8 cellular contexts compared by ENCODE assay signal in the genomic region with DNA sequence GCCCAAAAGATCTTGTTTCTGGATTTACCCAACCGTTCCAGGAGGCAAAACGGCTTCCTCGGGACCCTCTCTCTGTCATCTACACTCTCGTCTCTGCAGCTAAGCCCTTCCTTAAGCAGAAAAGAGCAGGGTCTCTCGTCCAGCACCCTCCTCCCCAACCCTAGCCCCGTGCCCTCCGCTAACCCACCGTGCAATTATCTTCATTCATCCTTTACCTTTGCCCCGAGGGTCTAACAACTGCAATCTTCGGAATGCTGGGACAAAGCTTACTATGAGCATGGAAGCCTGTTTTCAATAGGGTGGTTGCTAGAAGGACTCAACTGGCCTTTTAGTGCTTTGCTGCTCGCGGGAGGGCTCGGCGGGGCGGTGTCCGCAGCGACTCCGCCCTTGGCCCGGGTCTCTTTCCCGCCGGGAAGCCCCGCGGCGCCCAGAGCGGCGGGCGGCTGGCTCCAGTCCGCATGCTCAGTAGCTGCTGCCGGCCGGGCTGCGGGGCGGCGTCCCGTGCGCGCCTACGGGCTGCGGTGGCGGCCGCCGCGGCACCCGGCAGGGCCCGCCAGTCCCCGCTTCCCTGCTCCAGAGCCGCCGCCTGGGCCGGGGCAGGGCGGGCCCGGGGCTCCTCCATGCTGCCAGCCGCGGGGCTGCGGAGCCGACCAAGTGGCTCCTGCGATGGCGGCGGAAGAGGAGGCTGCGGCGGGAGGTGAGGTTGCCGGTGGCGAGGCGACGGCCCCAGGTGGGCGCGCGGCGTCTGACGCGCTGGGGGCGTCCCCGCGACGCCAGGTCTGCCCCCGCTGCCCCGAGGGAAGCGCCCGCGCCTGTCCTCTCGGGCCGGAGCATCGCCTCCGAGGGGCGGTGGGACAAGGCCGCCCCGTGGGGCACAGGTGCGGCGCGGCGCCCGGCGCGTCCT. TPM values are rescaled to one million over a fixed set of nuclear protein-coding genes. Genes with fewer than 3 reads are reported as not detected.
A peak's percentile ranks its signal among the peaks of the same experiment; 100 is the strongest.
DNase-seq lines count a peak whose midpoint lies in the region; FAIRE-seq and TF ChIP-seq lines count a peak whose summit lies in the region.

A gene with protein sequence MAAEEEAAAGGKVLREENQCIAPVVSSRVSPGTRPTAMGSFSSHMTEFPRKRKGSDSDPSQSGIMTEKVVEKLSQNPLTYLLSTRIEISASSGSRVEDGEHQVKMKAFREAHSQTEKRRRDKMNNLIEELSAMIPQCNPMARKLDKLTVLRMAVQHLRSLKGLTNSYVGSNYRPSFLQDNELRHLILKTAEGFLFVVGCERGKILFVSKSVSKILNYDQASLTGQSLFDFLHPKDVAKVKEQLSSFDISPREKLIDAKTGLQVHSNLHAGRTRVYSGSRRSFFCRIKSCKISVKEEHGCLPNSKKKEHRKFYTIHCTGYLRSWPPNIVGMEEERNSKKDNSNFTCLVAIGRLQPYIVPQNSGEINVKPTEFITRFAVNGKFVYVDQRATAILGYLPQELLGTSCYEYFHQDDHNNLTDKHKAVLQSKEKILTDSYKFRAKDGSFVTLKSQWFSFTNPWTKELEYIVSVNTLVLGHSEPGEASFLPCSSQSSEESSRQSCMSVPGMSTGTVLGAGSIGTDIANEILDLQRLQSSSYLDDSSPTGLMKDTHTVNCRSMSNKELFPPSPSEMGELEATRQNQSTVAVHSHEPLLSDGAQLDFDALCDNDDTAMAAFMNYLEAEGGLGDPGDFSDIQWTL (plus strand): TSS at position 430 of the 904 bp plus-strand sequence. CDS start 237 bp downstream, at position 667.

- H3K4me1 ChIP-seq in breast epithelium (no peaks in the 10 kb centered on the region), keratinocyte (ENCODE audit: control insufficient read depth, extremely low read depth, insufficient read depth, low read length) (peaks cover 56% of the 10 kb centered on the region)

- peak within 1 kb of the TSS; percentile 91 for H3K9ac ChIP-seq in keratinocyte (ENCODE audit: control insufficient read depth, extremely low read depth, insufficient read depth, low read length)

- peaks cover 42% of the 10 kb centered on the region for H3K79me2 ChIP-seq in keratinocyte (ENCODE audit: control insufficient read depth, insufficient read depth, low read length)

- H2AFZ ChIP-seq in keratinocyte (ENCODE audit: control insufficient read depth, low read length): peak within 1 kb of the TSS; percentile 72

- dilution Hi-C loops in keratinocyte (cut with MboI; ENCODE audit: extremely low pct_ligation_motif_present, low sequenced_read_pairs): no loop called here

- H3K27me3 ChIP-seq in GM06990 (replicated peaks; ENCODE audit: control insufficient read depth, insufficient read depth, low read length) (no peaks in the 10 kb centered on the region), breast epithelium (no peaks in the 10 kb centered on the region), keratinocyte (ENCODE audit: control insufficient read depth, extremely low read depth, insufficient read depth, low read length) (no peaks in the 10 kb centered on the region)

- no peaks in the 10 kb centered on the region for H3K9me1 ChIP-seq in keratinocyte (ENCODE audit: control insufficient read depth, extremely low read depth, insufficient read depth, low read length)

- H3K27ac ChIP-seq in breast epithelium (no peak within 1 kb of the TSS), keratinocyte (ENCODE audit: control insufficient read depth, insufficient read depth, low read length) (peak within 1 kb of the TSS; percentile 97)

- TF ChIP-seq POLR2A in breast epithelium (IDR thresholded peaks at IDR 0.05): no peak

- no peaks in the 10 kb centered on the region for H4K20me1 ChIP-seq in keratinocyte (ENCODE audit: control insufficient read depth, extremely low read depth, insufficient read depth, low read length)

- intact Hi-C loops in breast epithelium (cut with DNase I; ENCODE audit: low total_unique reads): no loop called here

- DNase-seq in GM06990 (ENCODE audit: extremely low read depth, insufficient read length) (peak; percentile 81), H4 (ENCODE audit: low spot score) (no peak), LNCaP clone FGC (ENCODE audit: low read depth) (no peak), T-helper 2 cell (peak; percentile 7 to 75 (median 11)), breast epithelium (ENCODE audit: low spot score in 2 of 2) (no peak), keratinocyte (ENCODE audit: low read depth, low spot score) (no peak), HPDE6-E6E7 (ENCODE audit: extremely low spot score) (no peak)
- DNase-seq in stimulated activated CD4-positive, alpha-beta T cell treated with anti-CD3 and anti-CD28 coated beads, Interleukin-2, amount 100 ng/mL, for 24 hours: peak; percentile 31 to 61

- peak within 1 kb of the TSS; percentile 86 for H3K4me3 ChIP-seq in GM06990 (replicated peaks; ENCODE audit: low read depth, low read length)
- H3K4me3 ChIP-seq in LNCaP clone FGC (ENCODE audit: low read depth, low read length): peak within 1 kb of the TSS; percentile 51
- H3K4me3 ChIP-seq in breast epithelium: peak within 1 kb of the TSS; percentile 62 to 76 (median 68)
- H3K4me3 ChIP-seq in keratinocyte (ENCODE audit: control insufficient read depth in 2 of 3, extremely low read depth in 1 of 3, insufficient read depth in 2 of 3, low read depth in 1 of 3, low read length in 3 of 3): peak within 1 kb of the TSS; percentile 65 to 87 (median 84)

- TF ChIP-seq CTCF in GM06990 (IDR thresholded peaks at IDR 0.05; ENCODE audit: insufficient read depth, low read length, poor library complexity, severe bottlenecking): no peak
- TF ChIP-seq CTCF in LNCaP clone FGC (IDR thresholded peaks at IDR 0.05; ENCODE audit: control insufficient read depth, extremely low read depth, insufficient read depth): no peak
- no peak for TF ChIP-seq CTCF in breast epithelium (IDR thresholded peaks at IDR 0.05)
- no peak for TF ChIP-seq CTCF in keratinocyte (optimal IDR thresholded peaks at IDR 0.05 in 1 of 3, IDR thresholded peaks at IDR 0.05 in 1 of 3, conservative IDR thresholded peaks at IDR 0.05 in 1 of 3; ENCODE audit: extremely low read depth in 1 of 3, insufficient read depth in 2 of 3, low read length in 3 of 3)

- FAIRE-seq in keratinocyte (lab: Jason Lieb, UNC): no peak

- H3K9me3 ChIP-seq in breast epithelium: no peaks in the 10 kb centered on the region
- H3K9me3 ChIP-seq in keratinocyte (ENCODE audit: control insufficient read depth, low read depth, low read length): no peaks in the 10 kb centered on the region

- H3K4me2 ChIP-seq in keratinocyte (ENCODE audit: control insufficient read depth, extremely low read depth, insufficient read depth, low read depth, low read length): peak within 1 kb of the TSS; percentile 91

- H3K36me3 ChIP-seq in GM06990 (ENCODE audit: control insufficient read depth, insufficient read depth, low read length) (no peaks in the 10 kb centered on the region), breast epithelium (no peaks in the 10 kb centered on the region), keratinocyte (ENCODE audit: control insufficient read depth in 2 of 2, extremely low read depth in 1 of 2, insufficient read depth in 2 of 2, low read length in 2 of 2) (peaks cover 0 to 2% of the 10 kb centered on the region in 2 experiments)

RNA-seq across cellular contexts. Expression of the gene that starts here (rescaled TPM):
- total RNA-seq in H4 (2014; rRNA removed; shearing (Covaris generic)): 10.7 and 14.7 TPM in 2 replicates
- 1 to 10 TPM; 1.3 to 2.4 (median 1.3) TPM for total RNA-seq in breast epithelium
- 12.5 to 33.6 TPM (median 28.1 TPM) in 3 replicates for polyA plus RNA-seq in keratinocyte
- polyA plus RNA-seq in keratinocyte (2011; ENCODE audit: low read depth): 17.1 TPM
- polyA plus RNA-seq in keratinocyte (2011; cell fraction: cytosol; rRNA removed): 12.6 and 27.3 TPM in 2 replicates
- polyA plus RNA-seq in keratinocyte (2011; cell fraction: nucleus; rRNA removed): 5.8 and 7.8 TPM in 2 replicates
- 12.8 and 34.0 TPM in 2 replicates for polyA plus RNA-seq in keratinocyte (2012; ENCODE audit: low replicate concordance)
- polyA minus RNA-seq in keratinocyte: 9.7 to 50.9 TPM (median 15.1 TPM) in 3 replicates
- polyA minus RNA-seq in keratinocyte (2011; cell fraction: cytosol; rRNA and poly(A)+ RNA removed): 32.8 TPM
- polyA minus RNA-seq in keratinocyte (2011; cell fraction: nucleus; rRNA and poly(A)+ RNA removed): 7.7 and 14.3 TPM in 2 replicates

Comparison
In these comparisons a context has a peak if more than half of its experiments do, and no peak if none do; other contexts are left out.
1. DNase-seq: peak in GM06990 (single experiment), T-helper 2 cell (5 of 5) and stimulated activated CD4-positive, alpha-beta T cell treated with anti-CD3 and anti-CD28 coated beads, Interleukin-2, amount 100 ng/mL, for 24 hours (2 of 2); none in H4 (single experiment), LNCaP clone FGC (single experiment), breast epithelium (0 of 2), keratinocyte (single experiment) and HPDE6-E6E7 (single experiment).
2. Peak in every context shown above with its lines, with median percentiles within 50 percentile points of each other: H3K4me3 ChIP-seq.